In the genomic region with DNA sequence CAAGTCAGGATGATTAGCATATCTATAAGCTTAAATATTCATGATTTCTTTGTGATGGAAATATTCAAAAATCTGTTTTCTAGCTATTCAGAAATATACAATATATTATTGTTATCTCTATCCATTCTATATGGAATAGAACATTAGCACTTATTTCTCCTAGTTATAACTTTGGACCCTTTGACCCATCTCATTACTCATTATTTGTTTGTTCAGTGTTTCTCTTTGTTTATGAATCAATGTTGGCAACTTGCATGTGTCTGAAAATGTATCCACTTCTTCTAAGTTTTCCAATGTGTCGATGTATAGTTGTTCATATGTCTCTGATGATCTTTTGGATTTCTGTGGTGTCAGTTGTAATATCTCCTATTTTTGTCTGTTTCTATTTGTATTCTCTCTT, we compare ENCODE assay signal across 29 cellular contexts.
DNase-seq lines count a peak whose midpoint lies in the region; ATAC-seq, FAIRE-seq and TF ChIP-seq lines count a peak whose summit lies in the region.
"Had no signal": no experiment of that assay in that cellular context is flagged by ENCODE, and none has a peak within 500 bp of the region (broad histone marks: within the 10 kb centered on the region; RNA-seq: fewer than 3 reads in every experiment).

No MANE protein-coding gene starts in this region.

- no peak overlapping the region for H2AFZ ChIP-seq in HepG2 (ENCODE audit: low read length)

- H3K79me2 ChIP-seq in HepG2 (ENCODE audit: insufficient read depth, low read length) = no peaks in the 10 kb centered on the region

- no peak for DNase-seq in right lobe of liver
- no peak for DNase-seq in HepG2 (ENCODE audit: low spot score)
- DNase-seq: 8988T; ACHN; AML-193; BE2C; C1 segment of cervical spinal cord; Caco-2; Calu3; CD4-positive, alpha-beta memory T cell; CD4-positive, alpha-beta T cell; CD4-positive, CD25-positive, alpha-beta regulatory T cell; CD8-positive, alpha-beta memory T cell; CD8-positive, alpha-beta T cell; COR-L47; DMS 273 treated with DMSO at 0.1 percent for 48 hours; DMS153; DMS53; DMS79; DMS79 treated with DMSO at 0.1 percent for 48 hours; DND-41; EL had no signal

- H3K4me1 ChIP-seq in right lobe of liver (no peaks in the 10 kb centered on the region), HepG2 (ENCODE audit: insufficient read depth, low read length) (no peaks in the 10 kb centered on the region)
- H3K4me1 ChIP-seq: A549; BLaER1; BLaER1 treated with 17β-estradiol and CSF1 and Interleukin-3, amounts not matched to agents 10 nM and 100 nM; Caco-2 had no signal

- 45% methylated on average over 1 of the region's 1 CpG for WGBS in right lobe of liver (ENCODE audit: insufficient coverage, low coverage, low lambda C conversion rate, missing lambda C conversion rate)
- 5% methylated on average over 1 of the region's 1 CpG for WGBS in HepG2 (ENCODE audit: low lambda C conversion rate)

- H3K36me3 ChIP-seq in right lobe of liver (no peaks in the 10 kb centered on the region), HepG2 (replicated peaks in 1 of 2; ENCODE audit: control insufficient read depth in 1 of 2, insufficient read depth in 2 of 2, low read length in 2 of 2) (no peaks in the 10 kb centered on the region)
- H3K36me3 ChIP-seq: BE2C; BLaER1; BLaER1 treated with 17β-estradiol and CSF1 and Interleukin-3, amounts not matched to agents 10 nM and 100 nM had no signal

- ATAC-seq in right lobe of liver = peak; percentile 31 to 77 (median 52)
- no peak for ATAC-seq in HepG2
- ATAC-seq: A549; CD8-positive, alpha-beta T cell had no signal

- TF ChIP-seq POLR2A in right lobe of liver (IDR thresholded peaks at IDR 0.05) = no peak
- TF ChIP-seq POLR2A in HepG2 (IDR thresholded peaks at IDR 0.05; ENCODE audit: insufficient read depth in 1 of 2, low read depth in 2 of 2, low read length in 2 of 2) = no peak

- no peak for FAIRE-seq in HepG2 (lab: Jason Lieb, UNC)
- FAIRE-seq: A204.1, A549, D721Med had no signal

- H3K4me3 ChIP-seq in right lobe of liver (no peak overlapping the region), HepG2 (replicated peaks in 1 of 3; ENCODE audit: insufficient read depth in 1 of 3, low read depth in 2 of 3, low read length in 3 of 3) (no peak overlapping the region)
- H3K4me3 ChIP-seq: A549; BLaER1; BLaER1 treated with 17β-estradiol and CSF1 and Interleukin-3, amounts not matched to agents 10 nM and 100 nM had no signal

- no TSS peak for BruUV-seq in HepG2 (replicated peaks; lab: Mats Ljungman, UMichigan)

- CTCF ChIA-PET in HepG2 (lab: Yijun Ruan, JAX; ENCODE audit: low intra/inter-chr PET ratio, low total read pairs) = no interaction called here

- TF ChIP-seq RAD21 in HepG2 (CRISPR knock-in tag; IDR thresholded peaks at IDR 0.05) = no peak

- TF ChIP-seq CTCF in right lobe of liver (IDR thresholded peaks at IDR 0.05) (no peak), HepG2 (CRISPR knock-in tag; IDR thresholded peaks at IDR 0.05) (no peak)

- no peaks in the 10 kb centered on the region for H4K20me1 ChIP-seq in HepG2 (ENCODE audit: insufficient read depth, low read length)
- H4K20me1 ChIP-seq: BLaER1; BLaER1 treated with 17β-estradiol and CSF1 and Interleukin-3, amounts not matched to agents 10 nM and 100 nM had no signal

- H3K9ac ChIP-seq in HepG2 (ENCODE audit: insufficient read depth, low read depth, low read length) = no peak overlapping the region
- H3K9ac ChIP-seq: BLaER1; BLaER1 treated with 17β-estradiol and CSF1 and Interleukin-3, amounts not matched to agents 10 nM and 100 nM had no signal

- intact Hi-C loops in right lobe of liver (cut with DNase I) (no loop called here), HepG2 (cut with micrococcal nuclease; ENCODE audit: unreplicated experiment) (no loop called here)

- POLR2A ChIA-PET in HepG2 (lab: Yijun Ruan, JAX) = no interaction called here

- TF ChIP-seq EP300 in HepG2 (IDR thresholded peaks at IDR 0.05; ENCODE audit: low read depth in 2 of 2, low read length in 2 of 2) (no peak), HepG2 (CRISPR knock-in tag; IDR thresholded peaks at IDR 0.05; ENCODE audit: borderline replicate concordance) (no peak)

- H3K27me3 ChIP-seq in right lobe of liver (no peaks in the 10 kb centered on the region), HepG2 (ENCODE audit: control insufficient read depth in 1 of 2, insufficient read depth in 2 of 2, low read length in 2 of 2) (no peaks in the 10 kb centered on the region)
- H3K27me3 ChIP-seq: BE2C; BLaER1; BLaER1 treated with 17β-estradiol and CSF1 and Interleukin-3, amounts not matched to agents 10 nM and 100 nM had no signal

- no peaks in the 10 kb centered on the region for H3K9me3 ChIP-seq in right lobe of liver
- H3K9me3 ChIP-seq in HepG2 (ENCODE audit: low read length) = peaks cover 59% of the 10 kb centered on the region
- H3K9me3 ChIP-seq: BE2C, BLaER1, Caco-2 had no signal

- H3K4me2 ChIP-seq in HepG2 (ENCODE audit: low read depth, low read length) = no peak overlapping the region
- H3K4me2 ChIP-seq: A549; BLaER1; BLaER1 treated with 17β-estradiol and CSF1 and Interleukin-3, amounts not matched to agents 10 nM and 100 nM had no signal

- in situ Hi-C loops in HepG2 (cut with HindIII; ENCODE audit: extremely low pct_ligation_motif_present, low pct_unique_long_range_greater_than_20kb) = no loop called here

- H3K27ac ChIP-seq in right lobe of liver (no peak overlapping the region), HepG2 (ENCODE audit: extremely low read length, insufficient read depth, low read length) (no peak overlapping the region)
- H3K27ac ChIP-seq: 22Rv1; A549; BLaER1; BLaER1 treated with 17β-estradiol and CSF1 and Interleukin-3, amounts not matched to agents 10 nM and 100 nM; C4-2B had no signal

TF ChIP-seq in HepG2, 621 proteins besides CTCF, POLR2A, EP300 and RAD21:
- TF ChIP-seq ZBTB8A (CRISPR knock-in tag; IDR thresholded peaks at IDR 0.05; ENCODE audit: borderline replicate concordance, low read depth) (no peak), YEATS2 (CRISPR knock-in tag; IDR thresholded peaks at IDR 0.05; ENCODE audit: borderline replicate concordance) (no peak), GPN1 (CRISPR knock-in tag; IDR thresholded peaks at IDR 0.05; ENCODE audit: borderline replicate concordance) (no peak), ZNF10 (CRISPR knock-in tag; IDR thresholded peaks at IDR 0.05; ENCODE audit: borderline replicate concordance, low read depth) (no peak), SSRP1 (CRISPR knock-in tag; IDR thresholded peaks at IDR 0.05) (no peak)
- TF ChIP-seq, protein P1, sequence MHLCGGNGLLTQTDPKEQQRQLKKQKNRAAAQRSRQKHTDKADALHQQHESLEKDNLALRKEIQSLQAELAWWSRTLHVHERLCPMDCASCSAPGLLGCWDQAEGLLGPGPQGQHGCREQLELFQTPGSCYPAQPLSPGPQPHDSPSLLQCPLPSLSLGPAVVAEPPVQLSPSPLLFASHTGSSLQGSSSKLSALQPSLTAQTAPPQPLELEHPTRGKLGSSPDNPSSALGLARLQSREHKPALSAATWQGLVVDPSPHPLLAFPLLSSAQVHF (CRISPR knock-in tag; IDR thresholded peaks at IDR 0.05) = no peak
TF ChIP-seq in HepG2: peak in this region for 0.
